ENCODE assay signal across 15 cellular contexts in the genomic region with DNA sequence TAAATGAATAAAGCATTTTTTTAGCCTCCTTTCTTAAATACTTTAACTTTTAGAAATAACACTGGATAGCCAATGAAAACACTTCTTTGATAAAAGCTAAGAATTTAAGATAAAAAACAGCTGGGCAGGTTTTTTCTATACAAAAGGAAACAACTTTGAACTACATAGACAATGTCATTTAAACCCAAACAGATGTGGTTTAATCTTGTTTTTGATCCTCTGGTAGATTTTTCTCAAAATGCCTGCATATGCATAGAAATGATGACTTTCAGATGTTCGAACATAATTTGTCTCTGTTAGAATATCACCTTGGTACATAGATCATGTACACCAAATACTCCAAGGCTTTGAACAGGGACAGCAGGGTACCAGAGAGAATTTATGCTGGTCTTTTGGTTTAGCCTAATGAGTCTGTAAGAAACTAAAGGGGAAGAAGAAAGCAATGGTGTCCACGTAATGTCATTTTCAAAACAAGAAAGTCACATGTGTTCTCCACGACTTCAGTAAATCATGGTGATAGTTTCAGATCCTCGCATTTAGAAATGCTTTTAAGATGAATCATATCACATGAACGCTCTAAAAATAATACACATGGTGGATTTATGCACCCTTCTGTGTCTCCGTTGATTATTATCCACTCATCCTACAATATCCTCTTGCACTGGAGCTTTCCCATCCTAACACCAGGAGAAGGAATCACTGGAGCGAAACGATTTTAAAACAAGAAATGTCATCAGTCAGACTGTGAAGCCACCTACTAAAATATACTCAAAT.
DNase-seq lines count a peak whose midpoint lies in the region; ATAC-seq and TF ChIP-seq lines count a peak whose summit lies in the region.
"Had no signal": no experiment of that assay in that cellular context is flagged by ENCODE, and none has a peak within 500 bp of the region (broad histone marks: within the 10 kb centered on the region; RNA-seq: fewer than 3 reads in every experiment).

No MANE protein-coding gene starts in this region.

- H3K9me2 ChIP-seq in SK-N-SH, result no peaks in the 10 kb centered on the region

- WGBS in SK-N-SH (ENCODE audit: low lambda C conversion rate), result 18% methylated on average over 8 of the region's 8 CpGs

- H3K4me3 ChIP-seq in SK-N-SH (ENCODE audit: low read depth in 2 of 2, low read length in 1 of 2) (no peak overlapping the region), fibroblast of the aortic adventitia (ENCODE audit: low read depth, low read length) (no peak overlapping the region), rectal smooth muscle tissue (ENCODE audit: low read length) (no peak overlapping the region)
- H3K4me3 ChIP-seq: BLaER1, breast epithelium had no signal

- H3K9ac ChIP-seq in SK-N-SH (peak overlapping the region; percentile 12; the same call in 1 of the 2 replicates), rectal smooth muscle tissue (ENCODE audit: low read length) (no peak overlapping the region)
- H3K9ac ChIP-seq: BLaER1 had no signal

- POLR2A ChIA-PET in SK-N-SH (lab: Yijun Ruan, JAX), result no interaction called here

- H3K4me1 ChIP-seq in SK-N-SH (ENCODE audit: control insufficient read depth in 1 of 2, insufficient read depth in 2 of 2, low read depth in 1 of 2, low read length in 1 of 2), result peaks cover 12 to 13% of the 10 kb centered on the region in 2 experiments
- peaks cover 6% of the 10 kb centered on the region for H3K4me1 ChIP-seq in rectal smooth muscle tissue (ENCODE audit: control insufficient read depth, insufficient read depth, low read length)
- H3K4me1 ChIP-seq: BLaER1, breast epithelium had no signal

- TF ChIP-seq EP300 in SK-N-SH (IDR thresholded peaks at IDR 0.05; ENCODE audit: borderline replicate concordance in 1 of 2, low read depth in 1 of 2, low read length in 1 of 2), result peak; percentile 44 to 71; a peak in 2 of 4 replicates

- no peaks in the 10 kb centered on the region for H3K9me3 ChIP-seq in SK-N-SH
- H3K9me3 ChIP-seq: BLaER1, breast epithelium had no signal

- ATAC-seq in GM21367 (IDR thresholded peaks at IDR 0.05; ENCODE audit: unreplicated experiment) (no peak), GM18870 (IDR thresholded peaks at IDR 0.05; ENCODE audit: unreplicated experiment) (no peak), GM18861 (IDR thresholded peaks at IDR 0.05; ENCODE audit: unreplicated experiment) (no peak)
- ATAC-seq: HepG2 had no signal

- H3K79me2 ChIP-seq in SK-N-SH (ENCODE audit: insufficient read depth), result no peaks in the 10 kb centered on the region

- CTCF ChIA-PET in SK-N-SH (lab: Yijun Ruan, JAX), result interaction anchor here (1.1 kb wide), 1 partner anchor 17 kb away, joined by 3 read pairs; no protein-coding TSS in a partner anchor

- H2AFZ ChIP-seq in SK-N-SH (ENCODE audit: low read depth), result peak overlapping the region; percentile 58; the same call in 1 of the 2 replicates

- no peaks in the 10 kb centered on the region for H3K36me3 ChIP-seq in SK-N-SH (replicated peaks in 1 of 2; ENCODE audit: control insufficient read depth in 1 of 2, insufficient read depth in 2 of 2, low read length in 1 of 2)
- no peaks in the 10 kb centered on the region for H3K36me3 ChIP-seq in rectal smooth muscle tissue (ENCODE audit: control insufficient read depth, insufficient read depth, low read length)
- H3K36me3 ChIP-seq: BLaER1, breast epithelium, WERI-Rb-1 had no signal

- no peak for TF ChIP-seq RAD21 in SK-N-SH (IDR thresholded peaks at IDR 0.05; ENCODE audit: low read length)

- peak overlapping the region; percentile 14; the same call in 1 of the 2 replicates for H3K4me2 ChIP-seq in SK-N-SH
- H3K4me2 ChIP-seq: BLaER1 had no signal

- H3K27ac ChIP-seq in SK-N-SH (ENCODE audit: low read depth in 2 of 2, low read length in 1 of 2) (peak overlapping the region; percentile 80 to 98), rectal smooth muscle tissue (ENCODE audit: low read depth, low read length) (peak overlapping the region; percentile 21)
- H3K27ac ChIP-seq: BLaER1, WERI-Rb-1 had no signal

- H3F3A ChIP-seq in SK-N-SH (replicated peaks; ENCODE audit: insufficient read depth), result peaks cover 37% of the 10 kb centered on the region

- TF ChIP-seq CTCF in SK-N-SH (IDR thresholded peaks at IDR 0.05), result no peak
- TF ChIP-seq CTCF in fibroblast of the aortic adventitia (IDR thresholded peaks at IDR 0.05; ENCODE audit: insufficient read depth, low read length), result no peak

- H4K20me1 ChIP-seq in SK-N-SH (ENCODE audit: insufficient read depth), result no peaks in the 10 kb centered on the region
- H4K20me1 ChIP-seq: BLaER1 had no signal

- H3K27me3 ChIP-seq in SK-N-SH (ENCODE audit: insufficient read depth) (no peaks in the 10 kb centered on the region), rectal smooth muscle tissue (ENCODE audit: control insufficient read depth, insufficient read depth, low read length) (no peaks in the 10 kb centered on the region)
- H3K27me3 ChIP-seq: BLaER1, breast epithelium had no signal

- DNase-seq in EL (peak; percentile 72), SK-N-SH (peak; percentile 41), fibroblast of the aortic adventitia (ENCODE audit: low read depth) (peak; percentile 60), NCI-H446 treated with DMSO at 0.1 percent for 48 hours (lab: John Stamatoyannopoulos, UW) (no peak)
- DNase-seq: activated effector memory CD4-positive, alpha-beta T cell treated with Interleukin-2 at 50 U/mL for 16 hours; effector CD8-positive, alpha-beta T cell; glutamatergic neuron; WERI-Rb-1 had no signal

TF ChIP-seq in SK-N-SH, 30 proteins besides CTCF, POLR2A, EP300 and RAD21 (continues in another document):
- TF ChIP-seq, protein P1, sequence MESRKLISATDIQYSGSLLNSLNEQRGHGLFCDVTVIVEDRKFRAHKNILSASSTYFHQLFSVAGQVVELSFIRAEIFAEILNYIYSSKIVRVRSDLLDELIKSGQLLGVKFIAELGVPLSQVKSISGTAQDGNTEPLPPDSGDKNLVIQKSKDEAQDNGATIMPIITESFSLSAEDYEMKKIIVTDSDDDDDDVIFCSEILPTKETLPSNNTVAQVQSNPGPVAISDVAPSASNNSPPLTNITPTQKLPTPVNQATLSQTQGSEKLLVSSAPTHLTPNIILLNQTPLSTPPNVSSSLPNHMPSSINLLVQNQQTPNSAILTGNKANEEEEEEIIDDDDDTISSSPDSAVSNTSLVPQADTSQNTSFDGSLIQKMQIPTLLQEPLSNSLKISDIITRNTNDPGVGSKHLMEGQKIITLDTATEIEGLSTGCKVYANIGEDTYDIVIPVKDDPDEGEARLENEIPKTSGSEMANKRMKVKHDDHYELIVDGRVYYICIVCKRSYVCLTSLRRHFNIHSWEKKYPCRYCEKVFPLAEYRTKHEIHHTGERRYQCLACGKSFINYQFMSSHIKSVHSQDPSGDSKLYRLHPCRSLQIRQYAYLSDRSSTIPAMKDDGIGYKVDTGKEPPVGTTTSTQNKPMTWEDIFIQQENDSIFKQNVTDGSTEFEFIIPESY (IDR thresholded peaks at IDR 0.05; ENCODE audit: borderline replicate concordance, low read depth), result no peak
- peak; percentile 88 for TF ChIP-seq RCOR1 (IDR thresholded peaks at IDR 0.05; ENCODE audit: low read length)
- TF ChIP-seq, protein P2, sequence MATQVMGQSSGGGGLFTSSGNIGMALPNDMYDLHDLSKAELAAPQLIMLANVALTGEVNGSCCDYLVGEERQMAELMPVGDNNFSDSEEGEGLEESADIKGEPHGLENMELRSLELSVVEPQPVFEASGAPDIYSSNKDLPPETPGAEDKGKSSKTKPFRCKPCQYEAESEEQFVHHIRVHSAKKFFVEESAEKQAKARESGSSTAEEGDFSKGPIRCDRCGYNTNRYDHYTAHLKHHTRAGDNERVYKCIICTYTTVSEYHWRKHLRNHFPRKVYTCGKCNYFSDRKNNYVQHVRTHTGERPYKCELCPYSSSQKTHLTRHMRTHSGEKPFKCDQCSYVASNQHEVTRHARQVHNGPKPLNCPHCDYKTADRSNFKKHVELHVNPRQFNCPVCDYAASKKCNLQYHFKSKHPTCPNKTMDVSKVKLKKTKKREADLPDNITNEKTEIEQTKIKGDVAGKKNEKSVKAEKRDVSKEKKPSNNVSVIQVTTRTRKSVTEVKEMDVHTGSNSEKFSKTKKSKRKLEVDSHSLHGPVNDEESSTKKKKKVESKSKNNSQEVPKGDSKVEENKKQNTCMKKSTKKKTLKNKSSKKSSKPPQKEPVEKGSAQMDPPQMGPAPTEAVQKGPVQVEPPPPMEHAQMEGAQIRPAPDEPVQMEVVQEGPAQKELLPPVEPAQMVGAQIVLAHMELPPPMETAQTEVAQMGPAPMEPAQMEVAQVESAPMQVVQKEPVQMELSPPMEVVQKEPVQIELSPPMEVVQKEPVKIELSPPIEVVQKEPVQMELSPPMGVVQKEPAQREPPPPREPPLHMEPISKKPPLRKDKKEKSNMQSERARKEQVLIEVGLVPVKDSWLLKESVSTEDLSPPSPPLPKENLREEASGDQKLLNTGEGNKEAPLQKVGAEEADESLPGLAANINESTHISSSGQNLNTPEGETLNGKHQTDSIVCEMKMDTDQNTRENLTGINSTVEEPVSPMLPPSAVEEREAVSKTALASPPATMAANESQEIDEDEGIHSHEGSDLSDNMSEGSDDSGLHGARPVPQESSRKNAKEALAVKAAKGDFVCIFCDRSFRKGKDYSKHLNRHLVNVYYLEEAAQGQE (IDR thresholded peaks at IDR 0.05; ENCODE audit: low read depth, low read length), result no peak
- no peak for TF ChIP-seq NRF1 (IDR thresholded peaks at IDR 0.05; ENCODE audit: low read depth, low read length)
- no peak for TF ChIP-seq EZH2phosphoT487 (IDR thresholded peaks at IDR 0.05; ENCODE audit: borderline replicate concordance, low read depth)
- TF ChIP-seq, protein P3, sequence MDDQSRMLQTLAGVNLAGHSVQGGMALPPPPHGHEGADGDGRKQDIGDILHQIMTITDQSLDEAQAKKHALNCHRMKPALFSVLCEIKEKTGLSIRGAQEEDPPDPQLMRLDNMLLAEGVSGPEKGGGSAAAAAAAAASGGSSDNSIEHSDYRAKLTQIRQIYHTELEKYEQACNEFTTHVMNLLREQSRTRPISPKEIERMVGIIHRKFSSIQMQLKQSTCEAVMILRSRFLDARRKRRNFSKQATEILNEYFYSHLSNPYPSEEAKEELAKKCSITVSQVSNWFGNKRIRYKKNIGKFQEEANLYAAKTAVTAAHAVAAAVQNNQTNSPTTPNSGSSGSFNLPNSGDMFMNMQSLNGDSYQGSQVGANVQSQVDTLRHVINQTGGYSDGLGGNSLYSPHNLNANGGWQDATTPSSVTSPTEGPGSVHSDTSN (IDR thresholded peaks at IDR 0.05), result peak; percentile 79
- peak; percentile 75 for TF ChIP-seq TCF12 (IDR thresholded peaks at IDR 0.05)
- peak; percentile 75 for TF ChIP-seq JUND (IDR thresholded peaks at IDR 0.05)
- TF ChIP-seq FOSL2 (IDR thresholded peaks at IDR 0.05; ENCODE audit: borderline replicate concordance, low read depth), result peak; percentile 57; the same call in 1 of the 2 replicates
- TF ChIP-seq, protein P4, sequence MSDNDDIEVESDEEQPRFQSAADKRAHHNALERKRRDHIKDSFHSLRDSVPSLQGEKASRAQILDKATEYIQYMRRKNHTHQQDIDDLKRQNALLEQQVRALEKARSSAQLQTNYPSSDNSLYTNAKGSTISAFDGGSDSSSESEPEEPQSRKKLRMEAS (IDR thresholded peaks at IDR 0.05; ENCODE audit: low read depth), result 0 out of 2 replicates have a peak, but pooled peaks have one; percentile 45
- 0 out of 2 replicates have a peak, but pooled peaks have one; percentile 57 for TF ChIP-seq TEAD4 (IDR thresholded peaks at IDR 0.05; ENCODE audit: borderline replicate concordance, insufficient read depth)
